In genomic region chr3:160125188-160125587, GRCh38 we compare ENCODE assay signal across 25 cellular contexts.
DNase-seq lines count a peak whose midpoint lies in the region; TF ChIP-seq lines count a peak whose summit lies in the region.
"Had no signal": no experiment of that assay in that cellular context is flagged by ENCODE, and none has a peak within 500 bp of the region (broad histone marks: within the 10 kb centered on the region; RNA-seq: fewer than 3 reads in every experiment).

No MANE protein-coding gene starts in this region.

- no peak for TF ChIP-seq CTCF in CD14-positive monocyte (IDR thresholded peaks at IDR 0.05)

- H3K36me3 Mint-ChIP-seq in CD14-positive monocyte = peaks cover 0 to 6% of the 10 kb centered on the region in 2 donors
- H3K36me3 Mint-ChIP-seq: natural killer cell; stimulated activated memory B cell treated with anti-CD40 and anti-IgM and Interleukin-4, amounts not matched to agents 10 μg/mL and 1 μg/mL and 100 μg/mL, for 72 hours had no signal

- H3K9me3 ChIP-seq in adipocyte (ENCODE audit: control insufficient read depth, low read length) = no peaks in the 10 kb centered on the region
- H3K9me3 ChIP-seq: BE2C, lower lobe of right lung had no signal

- peaks cover 54% of the 10 kb centered on the region for H3K4me1 Mint-ChIP-seq in CD14-positive monocyte
- H3K4me1 Mint-ChIP-seq: natural killer cell had no signal

- no peak overlapping the region for H3K9ac ChIP-seq in adipocyte (ENCODE audit: low read length)

- DNase-seq in CD14-positive monocyte (ENCODE audit: low spot score) (no peak), M059J (ENCODE audit: low read depth) (peak; percentile 23), adipocyte (ENCODE audit: low read depth) (peak; percentile 26), myocyte (ENCODE audit: low read depth) (peak; percentile 21), cortex of kidney (lab: John Stamatoyannopoulos, UW) (no peak)
- no peak for DNase-seq in stimulated activated naive CD4-positive, alpha-beta T cell treated with Interleukin-2 at 50 U/mL for 16 hours (lab: John Stamatoyannopoulos, UW)
- no peak for DNase-seq in stimulated activated CD4-positive, alpha-beta T cell treated with anti-CD3 and anti-CD28 coated beads, Interleukin-2, amount 100 ng/mL, for 48 hours
- DNase-seq: activated CD4-positive, alpha-beta T cell treated with anti-CD3 and anti-CD28 coated beads, Interleukin-2, amount 50 U/mL, for 4 hours; activated T-cell treated with anti-CD3 and anti-CD28 coated beads, Interleukin-2, amount 50 U/mL, for 48 hours; BE2C; dorsolateral prefrontal cortex; Kasumi-1; lower lobe of right lung; MV-4-11; natural killer cell; NCI-H146; NCI-H226; NCI-H748 treated with DMSO at 0.1 percent for 48 hours; occipital lobe; T-helper 17 cell had no signal

- H3K4me3 Mint-ChIP-seq in CD14-positive monocyte = no peak overlapping the region
- H3K4me3 Mint-ChIP-seq: natural killer cell; stimulated activated memory B cell treated with anti-CD40 and anti-IgM and Interleukin-4, amounts not matched to agents 10 μg/mL and 1 μg/mL and 100 μg/mL, for 72 hours; T-helper 17 cell had no signal

- peak overlapping the region in 6 of 7 donors; percentile 12 to 89 (median 72) for H3K27ac Mint-ChIP-seq in CD14-positive monocyte
- H3K27ac Mint-ChIP-seq: natural killer cell; stimulated activated memory B cell treated with anti-CD40 and anti-IgM and Interleukin-4, amounts not matched to agents 10 μg/mL and 1 μg/mL and 100 μg/mL, for 72 hours; T-helper 17 cell had no signal

- peaks cover 10% of the 10 kb centered on the region for H3K4me1 ChIP-seq in adipocyte (ENCODE audit: control insufficient read depth, insufficient read depth, low read length)
- H3K4me1 ChIP-seq: BE2C, gastroesophageal sphincter had no signal

- no peaks in the 10 kb centered on the region for H3K36me3 ChIP-seq in adipocyte (ENCODE audit: control insufficient read depth, insufficient read depth, low read length, severe bottlenecking)
- H3K36me3 ChIP-seq: BE2C, gastroesophageal sphincter, HAP-1, lower lobe of right lung had no signal

- intact Hi-C loops in CD14-positive monocyte (cut with micrococcal nuclease) = loop anchor here in 1 of 2 donors (10.0 kb wide), 1 partner anchor 200 kb away; no protein-coding TSS in a partner anchor

- H3K9me3 Mint-ChIP-seq in CD14-positive monocyte = peaks cover 3 to 6% (median 4%) of the 10 kb centered on the region in 7 donors
- H3K9me3 Mint-ChIP-seq: natural killer cell had no signal

- peaks cover 6 to 16% (median 11%) of the 10 kb centered on the region in 3 donors for H3K27me3 Mint-ChIP-seq in CD14-positive monocyte (ENCODE audit: low read depth in 3 of 3)
- H3K27me3 Mint-ChIP-seq: stimulated activated memory B cell treated with anti-CD40 and anti-IgM and Interleukin-4, amounts not matched to agents 10 μg/mL and 1 μg/mL and 100 μg/mL, for 72 hours had no signal

- H3K4me3 ChIP-seq in adipocyte (ENCODE audit: low read length) = no peak overlapping the region
- H3K4me3 ChIP-seq: dorsolateral prefrontal cortex, gastroesophageal sphincter, HAP-1, hepatocyte, lower lobe of right lung, SK-N-MC had no signal

- H3K27me3 ChIP-seq in adipocyte (replicated peaks; ENCODE audit: control insufficient read depth, insufficient read depth, low read length) = peaks cover 6% of the 10 kb centered on the region
- H3K27me3 ChIP-seq: BE2C, gastroesophageal sphincter, hepatocyte had no signal

Comparison
In these comparisons a context has a peak if more than half of its experiments do, and no peak if none do; other contexts are left out.
1. DNase-seq: peak in M059J (single experiment), adipocyte (single experiment) and myocyte (single experiment); none in CD14-positive monocyte (single experiment), cortex of kidney (single experiment), stimulated activated naive CD4-positive, alpha-beta T cell treated with Interleukin-2 at 50 U/mL for 16 hours (single experiment) and stimulated activated CD4-positive, alpha-beta T cell treated with anti-CD3 and anti-CD28 coated beads, Interleukin-2, amount 100 ng/mL, for 48 hours (0 of 2).